1 cellular context compared by ENCODE assay signal in the genomic region with DNA sequence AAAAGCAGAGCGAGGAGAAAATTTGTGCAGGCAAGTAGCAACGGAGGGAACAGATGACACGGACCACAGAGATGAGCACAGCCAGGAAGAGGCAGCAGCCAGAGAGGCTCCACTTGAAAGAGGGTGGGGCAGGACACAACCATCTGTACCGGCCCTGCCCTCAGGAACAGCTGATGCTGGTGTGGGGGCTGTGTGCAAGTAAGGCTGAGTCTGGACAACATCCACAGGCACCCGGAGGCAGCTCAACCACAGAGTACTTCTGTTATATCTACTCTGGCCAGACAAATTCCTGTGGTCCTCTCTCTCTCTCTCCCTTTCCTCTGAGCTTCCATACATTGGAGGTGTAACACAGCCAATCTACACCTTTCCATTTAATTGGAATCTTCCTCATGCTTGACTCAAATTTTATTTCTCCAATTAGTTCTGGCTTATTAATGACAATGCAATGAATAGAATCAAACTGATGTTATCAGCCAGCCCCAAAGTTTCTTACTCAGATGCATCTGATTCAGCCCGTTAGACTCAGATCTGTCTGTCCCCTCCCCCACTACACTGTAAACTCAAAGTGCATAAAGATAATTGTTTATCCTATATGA.
TF ChIP-seq lines count a peak whose summit lies in the region.

No MANE protein-coding gene starts in this region.

TF ChIP-seq in GM23338, 12 proteins besides CTCF, POLR2A, EP300 and RAD21 (continued from another document):
- TF ChIP-seq EZH2phosphoT487 (IDR thresholded peaks at IDR 0.05; ENCODE audit: unreplicated experiment) (no peak), ZNF331 (CRISPR knock-in tag; IDR thresholded peaks at IDR 0.05; ENCODE audit: low read depth) (no peak), CREB1 (CRISPR knock-in tag; IDR thresholded peaks at IDR 0.05; ENCODE audit: low read depth) (no peak), ZNF114 (CRISPR knock-in tag; IDR thresholded peaks at IDR 0.05) (no peak), STAT1 (IDR thresholded peaks at IDR 0.05; ENCODE audit: unreplicated experiment) (no peak), EZH2 (IDR thresholded peaks at IDR 0.05; ENCODE audit: low read depth, unreplicated experiment) (no peak)
- TF ChIP-seq, protein P1, sequence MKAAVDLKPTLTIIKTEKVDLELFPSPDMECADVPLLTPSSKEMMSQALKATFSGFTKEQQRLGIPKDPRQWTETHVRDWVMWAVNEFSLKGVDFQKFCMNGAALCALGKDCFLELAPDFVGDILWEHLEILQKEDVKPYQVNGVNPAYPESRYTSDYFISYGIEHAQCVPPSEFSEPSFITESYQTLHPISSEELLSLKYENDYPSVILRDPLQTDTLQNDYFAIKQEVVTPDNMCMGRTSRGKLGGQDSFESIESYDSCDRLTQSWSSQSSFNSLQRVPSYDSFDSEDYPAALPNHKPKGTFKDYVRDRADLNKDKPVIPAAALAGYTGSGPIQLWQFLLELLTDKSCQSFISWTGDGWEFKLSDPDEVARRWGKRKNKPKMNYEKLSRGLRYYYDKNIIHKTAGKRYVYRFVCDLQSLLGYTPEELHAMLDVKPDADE (IDR thresholded peaks at IDR 0.05) = no peak
- TF ChIP-seq, protein P2, sequence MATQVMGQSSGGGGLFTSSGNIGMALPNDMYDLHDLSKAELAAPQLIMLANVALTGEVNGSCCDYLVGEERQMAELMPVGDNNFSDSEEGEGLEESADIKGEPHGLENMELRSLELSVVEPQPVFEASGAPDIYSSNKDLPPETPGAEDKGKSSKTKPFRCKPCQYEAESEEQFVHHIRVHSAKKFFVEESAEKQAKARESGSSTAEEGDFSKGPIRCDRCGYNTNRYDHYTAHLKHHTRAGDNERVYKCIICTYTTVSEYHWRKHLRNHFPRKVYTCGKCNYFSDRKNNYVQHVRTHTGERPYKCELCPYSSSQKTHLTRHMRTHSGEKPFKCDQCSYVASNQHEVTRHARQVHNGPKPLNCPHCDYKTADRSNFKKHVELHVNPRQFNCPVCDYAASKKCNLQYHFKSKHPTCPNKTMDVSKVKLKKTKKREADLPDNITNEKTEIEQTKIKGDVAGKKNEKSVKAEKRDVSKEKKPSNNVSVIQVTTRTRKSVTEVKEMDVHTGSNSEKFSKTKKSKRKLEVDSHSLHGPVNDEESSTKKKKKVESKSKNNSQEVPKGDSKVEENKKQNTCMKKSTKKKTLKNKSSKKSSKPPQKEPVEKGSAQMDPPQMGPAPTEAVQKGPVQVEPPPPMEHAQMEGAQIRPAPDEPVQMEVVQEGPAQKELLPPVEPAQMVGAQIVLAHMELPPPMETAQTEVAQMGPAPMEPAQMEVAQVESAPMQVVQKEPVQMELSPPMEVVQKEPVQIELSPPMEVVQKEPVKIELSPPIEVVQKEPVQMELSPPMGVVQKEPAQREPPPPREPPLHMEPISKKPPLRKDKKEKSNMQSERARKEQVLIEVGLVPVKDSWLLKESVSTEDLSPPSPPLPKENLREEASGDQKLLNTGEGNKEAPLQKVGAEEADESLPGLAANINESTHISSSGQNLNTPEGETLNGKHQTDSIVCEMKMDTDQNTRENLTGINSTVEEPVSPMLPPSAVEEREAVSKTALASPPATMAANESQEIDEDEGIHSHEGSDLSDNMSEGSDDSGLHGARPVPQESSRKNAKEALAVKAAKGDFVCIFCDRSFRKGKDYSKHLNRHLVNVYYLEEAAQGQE (IDR thresholded peaks at IDR 0.05; ENCODE audit: unreplicated experiment) = no peak
